In genomic region chr2:61853086-61853847, GRCh38 we compare ENCODE assay signal across 1 cellular context.
TF ChIP-seq lines count a peak whose summit lies in the region.

No MANE protein-coding gene starts in this region.

TF ChIP-seq in K562, 482 proteins besides CTCF, POLR2A, EP300 and RAD21:
- no peak for TF ChIP-seq FOXK1 (CRISPR knock-in tag; IDR thresholded peaks at IDR 0.05; ENCODE audit: borderline replicate concordance)
- TF ChIP-seq RAD51 (IDR thresholded peaks at IDR 0.05; ENCODE audit: borderline replicate concordance, low read depth): peak; percentile 49; the same call in 1 of the 2 replicates
- TF ChIP-seq HCFC1 (IDR thresholded peaks at IDR 0.05; ENCODE audit: low read depth, low read length): no peak
- no peak for TF ChIP-seq NFXL1 (CRISPR knock-in tag; IDR thresholded peaks at IDR 0.05)
- peak; percentile 69 to 74 for TF ChIP-seq KDM1A (IDR thresholded peaks at IDR 0.05)
- TF ChIP-seq BHLHE40 (IDR thresholded peaks at IDR 0.05; ENCODE audit: low read length): peak; percentile 22; the same call in 1 of the 2 replicates
- TF ChIP-seq CBFA2T2 (conservative IDR thresholded peaks at IDR 0.05): no peak
- TF ChIP-seq ASH1L (IDR thresholded peaks at IDR 0.05; ENCODE audit: borderline replicate concordance, low read depth, partially characterized antibody): no peak
- TF ChIP-seq, protein P1, sequence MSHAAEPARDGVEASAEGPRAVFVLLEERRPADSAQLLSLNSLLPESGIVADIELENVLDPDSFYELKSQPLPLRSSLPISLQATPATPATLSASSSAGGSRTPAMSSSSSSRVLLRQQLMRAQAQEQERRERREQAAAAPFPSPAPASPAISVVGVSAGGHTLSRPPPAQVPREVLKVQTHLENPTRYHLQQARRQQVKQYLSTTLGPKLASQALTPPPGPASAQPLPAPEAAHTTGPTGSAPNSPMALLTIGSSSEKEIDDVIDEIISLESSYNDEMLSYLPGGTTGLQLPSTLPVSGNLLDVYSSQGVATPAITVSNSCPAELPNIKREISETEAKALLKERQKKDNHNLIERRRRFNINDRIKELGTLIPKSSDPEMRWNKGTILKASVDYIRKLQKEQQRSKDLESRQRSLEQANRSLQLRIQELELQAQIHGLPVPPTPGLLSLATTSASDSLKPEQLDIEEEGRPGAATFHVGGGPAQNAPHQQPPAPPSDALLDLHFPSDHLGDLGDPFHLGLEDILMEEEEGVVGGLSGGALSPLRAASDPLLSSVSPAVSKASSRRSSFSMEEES (CRISPR knock-in tag; IDR thresholded peaks at IDR 0.05): peak; percentile 15; the same call in 1 of the 2 replicates
- no peak for TF ChIP-seq MIER1 (IDR thresholded peaks at IDR 0.05; ENCODE audit: low read depth)
- TF ChIP-seq CBX8 (IDR thresholded peaks at IDR 0.05; ENCODE audit: borderline replicate concordance, extremely low read depth, low read depth, low read length, poor library complexity, severe bottlenecking): no peak
- peak in 1 of 2 experiments; percentile 71; a peak in 1 of 4 replicates for TF ChIP-seq RCOR1 (IDR thresholded peaks at IDR 0.05; ENCODE audit: borderline replicate concordance in 1 of 2, low read depth in 2 of 2, low read length in 2 of 2)
- no peak for TF ChIP-seq BRD9 (IDR thresholded peaks at IDR 0.05; ENCODE audit: low read depth, partially characterized antibody)
- no peak for TF ChIP-seq MTA3 (IDR thresholded peaks at IDR 0.05; ENCODE audit: borderline replicate concordance)
- no peak for TF ChIP-seq ZNF184 (CRISPR knock-in tag; IDR thresholded peaks at IDR 0.05)
- 0 out of 2 replicates have a peak, but pooled peaks have one; percentile 37 for TF ChIP-seq FOXP1 (CRISPR knock-in tag; IDR thresholded peaks at IDR 0.05)
- TF ChIP-seq USF2 (CRISPR knock-in tag; IDR thresholded peaks at IDR 0.05): peak; percentile 68
- TF ChIP-seq POLR2AphosphoS5 (IDR thresholded peaks at IDR 0.05; ENCODE audit: control insufficient read depth, insufficient read depth, low read depth, low read length): no peak
- TF ChIP-seq THRB (CRISPR knock-in tag; conservative IDR thresholded peaks at IDR 0.05): no peak
- TF ChIP-seq CBFB (CRISPR knock-in tag; IDR thresholded peaks at IDR 0.05): no peak
- no peak for TF ChIP-seq NCOA2 (IDR thresholded peaks at IDR 0.05; ENCODE audit: partially characterized antibody in 2 of 2)
- TF ChIP-seq PBX2 (CRISPR knock-in tag; IDR thresholded peaks at IDR 0.05; ENCODE audit: low read depth): no peak
- no peak for TF ChIP-seq PBX2 (tag; conservative IDR thresholded peaks at IDR 0.05; ENCODE audit: low read depth)
- TF ChIP-seq HNRNPK (IDR thresholded peaks at IDR 0.05; ENCODE audit: low read depth, low read length, poor library complexity, severe bottlenecking): no peak
- no peak for TF ChIP-seq ZNF143 (CRISPR knock-in tag; IDR thresholded peaks at IDR 0.05)
- peak; percentile 45 for TF ChIP-seq HMGN3 (IDR thresholded peaks at IDR 0.05; ENCODE audit: borderline replicate concordance, extremely low read depth, insufficient read length, low read depth, low read length)
- TF ChIP-seq POLR2B (IDR thresholded peaks at IDR 0.05; ENCODE audit: low read depth, partially characterized antibody): no peak
- TF ChIP-seq CEBPZ (IDR thresholded peaks at IDR 0.05; ENCODE audit: borderline replicate concordance, low read depth, low read length): no peak
- TF ChIP-seq USF1 (CRISPR knock-in tag; IDR thresholded peaks at IDR 0.05): peak; percentile 59
- no peak for TF ChIP-seq ZFP91 (CRISPR knock-in tag; IDR thresholded peaks at IDR 0.05)
- TF ChIP-seq ZZZ3 (IDR thresholded peaks at IDR 0.05): no peak
- TF ChIP-seq CXXC5 (CRISPR knock-in tag; IDR thresholded peaks at IDR 0.05): no peak
- TF ChIP-seq MYBL2 (IDR thresholded peaks at IDR 0.05; ENCODE audit: low read depth): no peak
- no peak for TF ChIP-seq MYBL2 (CRISPR knock-in tag; IDR thresholded peaks at IDR 0.05; ENCODE audit: borderline replicate concordance)
- no peak for TF ChIP-seq ELF2 (CRISPR knock-in tag; IDR thresholded peaks at IDR 0.05)
- TF ChIP-seq RFX7 (CRISPR knock-in tag; IDR thresholded peaks at IDR 0.05): no peak
- no peak for TF ChIP-seq GABPB2 (CRISPR knock-in tag; conservative IDR thresholded peaks at IDR 0.05)
